Comparison of ENCODE assay signal across 2 cellular contexts in the genomic region with DNA sequence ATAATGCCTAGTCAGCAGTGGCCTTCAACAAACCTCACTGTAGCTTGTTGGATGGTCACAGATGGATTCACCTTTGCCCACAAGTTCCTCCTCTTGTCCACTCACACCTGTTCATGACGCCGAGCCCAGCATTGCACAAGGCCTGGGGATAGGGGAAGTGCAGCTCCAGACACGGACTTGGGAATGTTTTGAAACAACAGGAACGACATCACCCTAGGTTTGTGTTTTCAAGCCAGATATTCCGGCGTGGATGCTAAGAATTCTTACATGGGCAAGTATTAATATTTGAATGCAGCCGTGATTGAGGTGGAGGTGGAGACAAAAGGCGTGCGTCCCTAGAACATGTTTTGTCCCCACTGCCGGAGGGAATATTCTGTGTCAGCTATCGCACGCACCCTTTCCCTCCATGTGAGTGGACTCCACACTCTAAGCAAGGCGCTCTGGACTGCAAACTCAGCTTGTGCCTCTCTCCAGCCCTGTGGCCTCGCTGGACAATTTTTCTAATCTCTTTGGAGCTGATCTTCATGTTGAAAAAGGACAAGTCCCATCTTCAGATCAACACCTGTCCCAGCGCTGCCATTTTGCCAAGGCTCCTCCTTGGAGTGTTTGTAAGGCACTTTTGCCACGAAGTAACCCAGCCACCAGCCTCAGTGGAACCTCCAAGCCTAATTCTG.
TF ChIP-seq lines count a peak whose summit lies in the region.

No MANE protein-coding gene starts in this region.

TF ChIP-seq in WTC11, 78 proteins besides CTCF, POLR2A, EP300 and RAD21:
- TF ChIP-seq FOXJ3 (CRISPR knock-in tag; IDR thresholded peaks at IDR 0.05; ENCODE audit: borderline replicate concordance), result no peak
- no peak for TF ChIP-seq ATF1 (CRISPR knock-in tag; IDR thresholded peaks at IDR 0.05)
- no peak for TF ChIP-seq EMX1 (CRISPR knock-in tag; IDR thresholded peaks at IDR 0.05)
- TF ChIP-seq, protein P1, sequence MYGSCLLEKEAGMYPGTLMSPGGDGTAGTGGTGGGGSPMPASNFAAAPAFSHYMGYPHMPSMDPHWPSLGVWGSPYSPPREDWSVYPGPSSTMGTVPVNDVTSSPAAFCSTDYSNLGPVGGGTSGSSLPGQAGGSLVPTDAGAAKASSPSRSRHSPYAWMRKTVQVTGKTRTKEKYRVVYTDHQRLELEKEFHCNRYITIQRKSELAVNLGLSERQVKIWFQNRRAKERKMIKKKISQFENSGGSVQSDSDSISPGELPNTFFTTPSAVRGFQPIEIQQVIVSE (CRISPR knock-in tag; IDR thresholded peaks at IDR 0.05; ENCODE audit: borderline replicate concordance), result no peak
- no peak for TF ChIP-seq JAZF1 (CRISPR knock-in tag; IDR thresholded peaks at IDR 0.05)
- TF ChIP-seq ZNF671 (CRISPR knock-in tag; IDR thresholded peaks at IDR 0.05), result no peak
- no peak for TF ChIP-seq NFYB (CRISPR knock-in tag; conservative IDR thresholded peaks at IDR 0.05; ENCODE audit: low read depth)
- TF ChIP-seq NFATC4 (CRISPR knock-in tag; IDR thresholded peaks at IDR 0.05), result no peak
- TF ChIP-seq HMGA2 (CRISPR knock-in tag; IDR thresholded peaks at IDR 0.05), result no peak
- TF ChIP-seq ZNF416 (CRISPR knock-in tag; IDR thresholded peaks at IDR 0.05), result no peak
- no peak for TF ChIP-seq ESRRA (CRISPR knock-in tag; IDR thresholded peaks at IDR 0.05; ENCODE audit: borderline replicate concordance)
- no peak for TF ChIP-seq ZBTB21 (CRISPR knock-in tag; IDR thresholded peaks at IDR 0.05; ENCODE audit: borderline replicate concordance)
- TF ChIP-seq NR3C1 (CRISPR knock-in tag; conservative IDR thresholded peaks at IDR 0.05; ENCODE audit: low read depth), result no peak
- TF ChIP-seq MXD4 (CRISPR knock-in tag; IDR thresholded peaks at IDR 0.05; ENCODE audit: borderline replicate concordance), result no peak
- no peak for TF ChIP-seq TCF7 (CRISPR knock-in tag; IDR thresholded peaks at IDR 0.05; ENCODE audit: low read depth)
- no peak for TF ChIP-seq CREB1 (CRISPR knock-in tag; IDR thresholded peaks at IDR 0.05)
- TF ChIP-seq, protein P2, sequence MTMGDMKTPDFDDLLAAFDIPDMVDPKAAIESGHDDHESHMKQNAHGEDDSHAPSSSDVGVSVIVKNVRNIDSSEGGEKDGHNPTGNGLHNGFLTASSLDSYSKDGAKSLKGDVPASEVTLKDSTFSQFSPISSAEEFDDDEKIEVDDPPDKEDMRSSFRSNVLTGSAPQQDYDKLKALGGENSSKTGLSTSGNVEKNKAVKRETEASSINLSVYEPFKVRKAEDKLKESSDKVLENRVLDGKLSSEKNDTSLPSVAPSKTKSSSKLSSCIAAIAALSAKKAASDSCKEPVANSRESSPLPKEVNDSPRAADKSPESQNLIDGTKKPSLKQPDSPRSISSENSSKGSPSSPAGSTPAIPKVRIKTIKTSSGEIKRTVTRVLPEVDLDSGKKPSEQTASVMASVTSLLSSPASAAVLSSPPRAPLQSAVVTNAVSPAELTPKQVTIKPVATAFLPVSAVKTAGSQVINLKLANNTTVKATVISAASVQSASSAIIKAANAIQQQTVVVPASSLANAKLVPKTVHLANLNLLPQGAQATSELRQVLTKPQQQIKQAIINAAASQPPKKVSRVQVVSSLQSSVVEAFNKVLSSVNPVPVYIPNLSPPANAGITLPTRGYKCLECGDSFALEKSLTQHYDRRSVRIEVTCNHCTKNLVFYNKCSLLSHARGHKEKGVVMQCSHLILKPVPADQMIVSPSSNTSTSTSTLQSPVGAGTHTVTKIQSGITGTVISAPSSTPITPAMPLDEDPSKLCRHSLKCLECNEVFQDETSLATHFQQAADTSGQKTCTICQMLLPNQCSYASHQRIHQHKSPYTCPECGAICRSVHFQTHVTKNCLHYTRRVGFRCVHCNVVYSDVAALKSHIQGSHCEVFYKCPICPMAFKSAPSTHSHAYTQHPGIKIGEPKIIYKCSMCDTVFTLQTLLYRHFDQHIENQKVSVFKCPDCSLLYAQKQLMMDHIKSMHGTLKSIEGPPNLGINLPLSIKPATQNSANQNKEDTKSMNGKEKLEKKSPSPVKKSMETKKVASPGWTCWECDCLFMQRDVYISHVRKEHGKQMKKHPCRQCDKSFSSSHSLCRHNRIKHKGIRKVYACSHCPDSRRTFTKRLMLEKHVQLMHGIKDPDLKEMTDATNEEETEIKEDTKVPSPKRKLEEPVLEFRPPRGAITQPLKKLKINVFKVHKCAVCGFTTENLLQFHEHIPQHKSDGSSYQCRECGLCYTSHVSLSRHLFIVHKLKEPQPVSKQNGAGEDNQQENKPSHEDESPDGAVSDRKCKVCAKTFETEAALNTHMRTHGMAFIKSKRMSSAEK (CRISPR knock-in tag; IDR thresholded peaks at IDR 0.05; ENCODE audit: borderline replicate concordance), result no peak
- TF ChIP-seq, protein P3, sequence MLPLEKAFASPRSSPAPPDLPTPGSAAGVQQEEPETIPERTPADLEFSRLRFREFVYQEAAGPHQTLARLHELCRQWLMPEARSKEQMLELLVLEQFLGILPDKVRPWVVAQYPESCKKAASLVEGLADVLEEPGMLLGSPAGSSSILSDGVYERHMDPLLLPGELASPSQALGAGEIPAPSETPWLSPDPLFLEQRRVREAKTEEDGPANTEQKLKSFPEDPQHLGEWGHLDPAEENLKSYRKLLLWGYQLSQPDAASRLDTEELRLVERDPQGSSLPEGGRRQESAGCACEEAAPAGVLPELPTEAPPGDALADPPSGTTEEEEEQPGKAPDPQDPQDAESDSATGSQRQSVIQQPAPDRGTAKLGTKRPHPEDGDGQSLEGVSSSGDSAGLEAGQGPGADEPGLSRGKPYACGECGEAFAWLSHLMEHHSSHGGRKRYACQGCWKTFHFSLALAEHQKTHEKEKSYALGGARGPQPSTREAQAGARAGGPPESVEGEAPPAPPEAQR (CRISPR knock-in tag; IDR thresholded peaks at IDR 0.05), result no peak

TF ChIP-seq in HepG2, 621 proteins besides CTCF, POLR2A, EP300 and RAD21 (continues in another document):
- TF ChIP-seq BORCS8-MEF2B (CRISPR knock-in tag; IDR thresholded peaks at IDR 0.05) (peak; percentile 77), REL (CRISPR knock-in tag; conservative IDR thresholded peaks at IDR 0.05) (no peak), NONO (IDR thresholded peaks at IDR 0.05) (no peak), NONO (CRISPR knock-in tag; conservative IDR thresholded peaks at IDR 0.05) (peak; percentile 60; the same call in 1 of the 2 replicates), ZNF430 (CRISPR knock-in tag; IDR thresholded peaks at IDR 0.05) (0 out of 2 replicates have a peak, but pooled peaks have one; percentile 63), HHEX (CRISPR knock-in tag; IDR thresholded peaks at IDR 0.05) (no peak), ZNF331 (CRISPR knock-in tag; IDR thresholded peaks at IDR 0.05) (peak; percentile 34; the same call in 1 of the 2 replicates), ARNT2 (CRISPR knock-in tag; IDR thresholded peaks at IDR 0.05; ENCODE audit: low read depth) (no peak), TEAD3 (CRISPR knock-in tag; optimal IDR thresholded peaks at IDR 0.05; ENCODE audit: borderline replicate concordance) (peak; percentile 60), HMG20A (CRISPR knock-in tag; IDR thresholded peaks at IDR 0.05; ENCODE audit: borderline replicate concordance) (no peak), ELF3 (CRISPR knock-in tag; IDR thresholded peaks at IDR 0.05) (peak; percentile 63), PHB2 (IDR thresholded peaks at IDR 0.05; ENCODE audit: partially characterized antibody) (no peak), RAD51 (IDR thresholded peaks at IDR 0.05; ENCODE audit: borderline replicate concordance) (no peak), MZF1 (CRISPR knock-in tag; IDR thresholded peaks at IDR 0.05; ENCODE audit: borderline replicate concordance) (no peak), FOXA3 (CRISPR knock-in tag; IDR thresholded peaks at IDR 0.05) (0 out of 2 replicates have a peak, but pooled peaks have one; percentile 36), ESRRA (CRISPR knock-in tag; IDR thresholded peaks at IDR 0.05; ENCODE audit: low read depth) (peak; percentile 25; the same call in 1 of the 2 replicates), CC2D1A (CRISPR knock-in tag; IDR thresholded peaks at IDR 0.05) (0 out of 2 replicates have a peak, but pooled peaks have one; percentile 91), NR2F6 (IDR thresholded peaks at IDR 0.05) (no peak), NR2F6 (CRISPR knock-in tag; IDR thresholded peaks at IDR 0.05) (peak; percentile 26; the same call in 1 of the 2 replicates)
- TF ChIP-seq, protein P4, sequence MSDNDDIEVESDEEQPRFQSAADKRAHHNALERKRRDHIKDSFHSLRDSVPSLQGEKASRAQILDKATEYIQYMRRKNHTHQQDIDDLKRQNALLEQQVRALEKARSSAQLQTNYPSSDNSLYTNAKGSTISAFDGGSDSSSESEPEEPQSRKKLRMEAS (IDR thresholded peaks at IDR 0.05), result peak; percentile 92
- TF ChIP-seq, protein P5, sequence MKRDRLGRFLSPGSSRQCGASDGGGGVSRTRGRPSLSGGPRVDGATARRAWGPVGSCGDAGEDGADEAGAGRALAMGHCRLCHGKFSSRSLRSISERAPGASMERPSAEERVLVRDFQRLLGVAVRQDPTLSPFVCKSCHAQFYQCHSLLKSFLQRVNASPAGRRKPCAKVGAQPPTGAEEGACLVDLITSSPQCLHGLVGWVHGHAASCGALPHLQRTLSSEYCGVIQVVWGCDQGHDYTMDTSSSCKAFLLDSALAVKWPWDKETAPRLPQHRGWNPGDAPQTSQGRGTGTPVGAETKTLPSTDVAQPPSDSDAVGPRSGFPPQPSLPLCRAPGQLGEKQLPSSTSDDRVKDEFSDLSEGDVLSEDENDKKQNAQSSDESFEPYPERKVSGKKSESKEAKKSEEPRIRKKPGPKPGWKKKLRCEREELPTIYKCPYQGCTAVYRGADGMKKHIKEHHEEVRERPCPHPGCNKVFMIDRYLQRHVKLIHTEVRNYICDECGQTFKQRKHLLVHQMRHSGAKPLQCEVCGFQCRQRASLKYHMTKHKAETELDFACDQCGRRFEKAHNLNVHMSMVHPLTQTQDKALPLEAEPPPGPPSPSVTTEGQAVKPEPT (CRISPR knock-in tag; IDR thresholded peaks at IDR 0.05; ENCODE audit: low read depth), result peak; percentile 78; the same call in 1 of the 2 replicates
- TF ChIP-seq, protein P6, sequence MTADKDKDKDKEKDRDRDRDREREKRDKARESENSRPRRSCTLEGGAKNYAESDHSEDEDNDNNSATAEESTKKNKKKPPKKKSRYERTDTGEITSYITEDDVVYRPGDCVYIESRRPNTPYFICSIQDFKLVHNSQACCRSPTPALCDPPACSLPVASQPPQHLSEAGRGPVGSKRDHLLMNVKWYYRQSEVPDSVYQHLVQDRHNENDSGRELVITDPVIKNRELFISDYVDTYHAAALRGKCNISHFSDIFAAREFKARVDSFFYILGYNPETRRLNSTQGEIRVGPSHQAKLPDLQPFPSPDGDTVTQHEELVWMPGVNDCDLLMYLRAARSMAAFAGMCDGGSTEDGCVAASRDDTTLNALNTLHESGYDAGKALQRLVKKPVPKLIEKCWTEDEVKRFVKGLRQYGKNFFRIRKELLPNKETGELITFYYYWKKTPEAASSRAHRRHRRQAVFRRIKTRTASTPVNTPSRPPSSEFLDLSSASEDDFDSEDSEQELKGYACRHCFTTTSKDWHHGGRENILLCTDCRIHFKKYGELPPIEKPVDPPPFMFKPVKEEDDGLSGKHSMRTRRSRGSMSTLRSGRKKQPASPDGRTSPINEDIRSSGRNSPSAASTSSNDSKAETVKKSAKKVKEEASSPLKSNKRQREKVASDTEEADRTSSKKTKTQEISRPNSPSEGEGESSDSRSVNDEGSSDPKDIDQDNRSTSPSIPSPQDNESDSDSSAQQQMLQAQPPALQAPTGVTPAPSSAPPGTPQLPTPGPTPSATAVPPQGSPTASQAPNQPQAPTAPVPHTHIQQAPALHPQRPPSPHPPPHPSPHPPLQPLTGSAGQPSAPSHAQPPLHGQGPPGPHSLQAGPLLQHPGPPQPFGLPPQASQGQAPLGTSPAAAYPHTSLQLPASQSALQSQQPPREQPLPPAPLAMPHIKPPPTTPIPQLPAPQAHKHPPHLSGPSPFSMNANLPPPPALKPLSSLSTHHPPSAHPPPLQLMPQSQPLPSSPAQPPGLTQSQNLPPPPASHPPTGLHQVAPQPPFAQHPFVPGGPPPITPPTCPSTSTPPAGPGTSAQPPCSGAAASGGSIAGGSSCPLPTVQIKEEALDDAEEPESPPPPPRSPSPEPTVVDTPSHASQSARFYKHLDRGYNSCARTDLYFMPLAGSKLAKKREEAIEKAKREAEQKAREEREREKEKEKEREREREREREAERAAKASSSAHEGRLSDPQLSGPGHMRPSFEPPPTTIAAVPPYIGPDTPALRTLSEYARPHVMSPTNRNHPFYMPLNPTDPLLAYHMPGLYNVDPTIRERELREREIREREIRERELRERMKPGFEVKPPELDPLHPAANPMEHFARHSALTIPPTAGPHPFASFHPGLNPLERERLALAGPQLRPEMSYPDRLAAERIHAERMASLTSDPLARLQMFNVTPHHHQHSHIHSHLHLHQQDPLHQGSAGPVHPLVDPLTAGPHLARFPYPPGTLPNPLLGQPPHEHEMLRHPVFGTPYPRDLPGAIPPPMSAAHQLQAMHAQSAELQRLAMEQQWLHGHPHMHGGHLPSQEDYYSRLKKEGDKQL (CRISPR knock-in tag; IDR thresholded peaks at IDR 0.05; ENCODE audit: low read depth), result 0 out of 2 replicates have a peak, but pooled peaks have one; percentile 5
- TF ChIP-seq, protein P7, sequence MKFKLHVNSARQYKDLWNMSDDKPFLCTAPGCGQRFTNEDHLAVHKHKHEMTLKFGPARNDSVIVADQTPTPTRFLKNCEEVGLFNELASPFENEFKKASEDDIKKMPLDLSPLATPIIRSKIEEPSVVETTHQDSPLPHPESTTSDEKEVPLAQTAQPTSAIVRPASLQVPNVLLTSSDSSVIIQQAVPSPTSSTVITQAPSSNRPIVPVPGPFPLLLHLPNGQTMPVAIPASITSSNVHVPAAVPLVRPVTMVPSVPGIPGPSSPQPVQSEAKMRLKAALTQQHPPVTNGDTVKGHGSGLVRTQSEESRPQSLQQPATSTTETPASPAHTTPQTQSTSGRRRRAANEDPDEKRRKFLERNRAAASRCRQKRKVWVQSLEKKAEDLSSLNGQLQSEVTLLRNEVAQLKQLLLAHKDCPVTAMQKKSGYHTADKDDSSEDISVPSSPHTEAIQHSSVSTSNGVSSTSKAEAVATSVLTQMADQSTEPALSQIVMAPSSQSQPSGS (CRISPR knock-in tag; IDR thresholded peaks at IDR 0.05), result 0 out of 2 replicates have a peak, but pooled peaks have one; percentile 20
- TF ChIP-seq, protein P8, sequence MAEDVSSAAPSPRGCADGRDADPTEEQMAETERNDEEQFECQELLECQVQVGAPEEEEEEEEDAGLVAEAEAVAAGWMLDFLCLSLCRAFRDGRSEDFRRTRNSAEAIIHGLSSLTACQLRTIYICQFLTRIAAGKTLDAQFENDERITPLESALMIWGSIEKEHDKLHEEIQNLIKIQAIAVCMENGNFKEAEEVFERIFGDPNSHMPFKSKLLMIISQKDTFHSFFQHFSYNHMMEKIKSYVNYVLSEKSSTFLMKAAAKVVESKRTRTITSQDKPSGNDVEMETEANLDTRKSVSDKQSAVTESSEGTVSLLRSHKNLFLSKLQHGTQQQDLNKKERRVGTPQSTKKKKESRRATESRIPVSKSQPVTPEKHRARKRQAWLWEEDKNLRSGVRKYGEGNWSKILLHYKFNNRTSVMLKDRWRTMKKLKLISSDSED (CRISPR knock-in tag; IDR thresholded peaks at IDR 0.05), result no peak
